ENCODE assay signal across 23 cellular contexts in the genomic region with DNA sequence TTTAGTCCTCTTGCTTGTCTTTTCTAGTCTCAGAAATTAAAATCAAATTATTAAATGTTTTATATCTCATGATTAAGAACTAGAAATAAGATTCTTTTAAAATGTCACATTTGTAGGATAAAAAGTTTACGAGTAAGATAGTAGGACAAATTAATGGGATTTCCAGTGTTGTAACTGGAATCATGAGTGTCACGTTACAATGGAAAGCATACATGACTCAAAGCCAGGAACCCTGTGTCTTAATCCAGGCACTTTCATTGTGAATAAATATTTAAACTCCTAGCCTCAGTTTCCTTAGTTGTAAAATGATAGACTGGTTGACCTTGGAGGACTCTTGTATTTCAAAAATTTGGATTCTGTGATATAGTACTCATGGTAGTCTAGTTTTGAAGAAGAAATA.
"Had no signal": no experiment of that assay in that cellular context is flagged by ENCODE, and none has a peak within 500 bp of the region (broad histone marks: within the 10 kb centered on the region; RNA-seq: fewer than 3 reads in every experiment).

No MANE protein-coding gene starts in this region.

- H3K27me3 Mint-ChIP-seq: activated B cell treated with CpG ODN at 0.5 μM for 24 hours; activated CD8-positive, alpha-beta T cell treated with anti-CD3 and anti-CD28 coated beads for 36 hours; dendritic cell treated with granulocyte-macrophage colony-stimulating factor and Interleukin-4, amounts not matched to agents 40 ng/mL and 50 ng/mL, for 4 days; naive B cell; stimulated activated memory B cell treated with anti-CD40 and anti-IgM and Interleukin-4, amounts not matched to agents 10 μg/mL and 1 μg/mL and 100 μg/mL, for 72 hours; T-cell; type B pancreatic cell had no signal

- H3K4me3 Mint-ChIP-seq: activated B cell treated with CpG ODN at 0.5 μM for 24 hours; activated CD8-positive, alpha-beta T cell treated with anti-CD3 and anti-CD28 coated beads for 36 hours; activated naive CD4-positive, alpha-beta T cell treated with anti-CD3 and anti-CD28 coated beads for 36 hours; activated T-cell treated with anti-CD3 and anti-CD28 coated beads, Interleukin-2, amount 50 U/mL, for 4 hours; dendritic cell treated with granulocyte-macrophage colony-stimulating factor and Interleukin-4, amounts not matched to agents 40 ng/mL and 50 ng/mL, for 4 days; naive B cell; stimulated activated memory B cell treated with anti-CD40 and anti-IgM and Interleukin-4, amounts not matched to agents 10 μg/mL and 1 μg/mL and 100 μg/mL, for 72 hours; T-cell; type B pancreatic cell had no signal

- H3K27ac Mint-ChIP-seq: activated B cell treated with CpG ODN at 0.5 μM for 24 hours; activated CD8-positive, alpha-beta T cell treated with anti-CD3 and anti-CD28 coated beads for 36 hours; activated naive CD4-positive, alpha-beta T cell treated with anti-CD3 and anti-CD28 coated beads for 36 hours; dendritic cell treated with granulocyte-macrophage colony-stimulating factor and Interleukin-4, amounts not matched to agents 40 ng/mL and 50 ng/mL, for 4 days; stimulated activated memory B cell treated with anti-CD40 and anti-IgM and Interleukin-4, amounts not matched to agents 10 μg/mL and 1 μg/mL and 100 μg/mL, for 72 hours; T-cell; type B pancreatic cell had no signal

- H3K4me1 Mint-ChIP-seq: activated B cell treated with CpG ODN at 0.5 μM for 24 hours; stimulated activated memory B cell treated with anti-CD40 and anti-IgM and Interleukin-4, amounts not matched to agents 10 μg/mL and 1 μg/mL and 100 μg/mL, for 72 hours; T-cell had no signal

- H3K4me3 ChIP-seq: esophagus squamous epithelium, heart left ventricle, mucosa of descending colon, pancreas, testis had no signal

- H3K9me3 Mint-ChIP-seq: activated B cell treated with CpG ODN at 0.5 μM for 24 hours; activated CD8-positive, alpha-beta T cell treated with anti-CD3 and anti-CD28 coated beads for 36 hours; activated naive CD4-positive, alpha-beta T cell treated with anti-CD3 and anti-CD28 coated beads for 36 hours; activated T-cell treated with anti-CD3 and anti-CD28 coated beads, Interleukin-2, amount 50 U/mL, for 4 hours; dendritic cell treated with granulocyte-macrophage colony-stimulating factor and Interleukin-4, amounts not matched to agents 40 ng/mL and 50 ng/mL, for 4 days; naive B cell; stimulated activated memory B cell treated with anti-CD40 and anti-IgM and Interleukin-4, amounts not matched to agents 10 μg/mL and 1 μg/mL and 100 μg/mL, for 72 hours; T-cell; type B pancreatic cell had no signal

- ATAC-seq: activated CD8-positive, alpha-beta T cell treated with anti-CD3 and anti-CD28 coated beads for 36 hours; activated T-cell treated with anti-CD3 and anti-CD28 coated beads, Interleukin-2, amount 50 U/mL, for 4 hours; heart left ventricle; left ventricle myocardium superior; mucosa of descending colon; pancreas; sciatic nerve; stimulated activated memory B cell treated with anti-CD40 and anti-IgM and Interleukin-4, amounts not matched to agents 10 μg/mL and 1 μg/mL and 100 μg/mL, for 72 hours; T-cell had no signal

- FAIRE-seq: bronchial epithelial cell had no signal

- DNase-seq: activated B cell treated with CpG ODN at 0.5 μM for 24 hours; activated CD4-positive, alpha-beta T cell treated with anti-CD3 and anti-CD28 coated beads for 48 hours; activated CD8-positive, alpha-beta T cell treated with anti-CD3 and anti-CD28 coated beads for 36 hours; activated naive CD4-positive, alpha-beta T cell treated with anti-CD3 and anti-CD28 coated beads for 36 hours; activated T-cell treated with anti-CD3 and anti-CD28 coated beads, Interleukin-2, amount 50 U/mL, for 4 hours; cerebellar nuclear complex; effector memory CD4-positive, alpha-beta T cell; esophagus squamous epithelium; foreskin melanocyte; heart left ventricle; left ventricle myocardium superior; mesenchymal stem cell; mucosa of descending colon; naive B cell; pancreas; stimulated activated CD4-positive, alpha-beta T cell treated with anti-CD3 and anti-CD28 coated beads, Interleukin-4, amount 100 ng/mL, for 4 hours; T-cell; testis had no signal
